In the genomic region with DNA sequence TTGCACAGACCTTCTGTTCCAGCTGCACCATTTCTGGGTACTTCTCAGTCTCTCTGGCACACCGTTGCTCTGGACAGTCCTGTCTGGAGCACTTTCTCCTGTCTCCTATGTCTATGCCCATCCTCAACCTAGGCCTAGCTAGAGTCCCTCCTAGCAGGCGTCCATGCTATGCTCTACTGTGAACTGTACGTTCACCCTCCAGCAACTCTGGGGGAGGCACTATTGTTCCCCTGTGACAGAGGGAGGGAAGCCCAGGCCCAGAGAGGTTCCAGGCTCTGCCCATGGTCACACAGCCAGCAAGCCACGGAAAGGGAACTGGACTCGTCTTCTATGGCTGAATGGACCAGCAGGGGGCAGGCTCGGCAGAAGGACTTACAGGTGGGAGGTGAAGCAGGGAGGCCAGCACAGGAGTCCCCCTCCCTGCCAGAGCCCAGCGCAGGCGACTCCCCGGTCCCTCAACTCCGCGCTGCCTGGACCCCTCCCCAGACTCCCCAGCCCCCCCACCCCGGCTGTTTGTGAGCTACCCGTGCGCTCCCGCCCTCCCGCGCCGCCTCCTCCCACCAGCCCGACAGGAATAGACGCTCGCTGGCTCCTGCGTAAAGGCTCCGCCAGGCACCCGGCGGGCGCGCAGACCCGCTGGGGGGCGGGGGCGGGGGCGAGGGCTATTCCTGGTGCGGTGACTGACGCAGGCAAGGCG, we compare ENCODE assay signal across 8 cellular contexts. TPM values are rescaled to one million over a fixed set of nuclear protein-coding genes. Genes with fewer than 3 reads are reported as not detected.
A peak's percentile ranks its signal among the peaks of the same experiment; 100 is the strongest.
DNase-seq lines count a peak whose midpoint lies in the region; ATAC-seq and TF ChIP-seq lines count a peak whose summit lies in the region.

No MANE protein-coding gene starts in this region.

- TF ChIP-seq POLR2A in esophagus muscularis mucosa (IDR thresholded peaks at IDR 0.05; ENCODE audit: low read depth) = no peak

- peak in 1 of 2 donors; percentile 46 for ATAC-seq in natural killer cell treated with Interleukin-12 subunit alpha and Interleukin-12 subunit beta and Interleukin-15 and Interleukin-18, amount 100 ng/mL, for 72 hours
- ATAC-seq in GM18858 (IDR thresholded peaks at IDR 0.05; ENCODE audit: unreplicated experiment) = no peak

- no peaks in the 10 kb centered on the region for H3K9me3 ChIP-seq in esophagus muscularis mucosa

- peak; percentile 7 to 25 for DNase-seq in NCI-H446 (lab: John Stamatoyannopoulos, UW)
- DNase-seq in NCI-H446 treated with DMSO at 0.1 percent for 48 hours (lab: John Stamatoyannopoulos, UW) = no peak
- peak; percentile 7 for DNase-seq in NCI-H524 treated with DMSO at 0.1 percent for 48 hours (lab: John Stamatoyannopoulos, UW)
- DNase-seq in activated CD8-positive, alpha-beta memory T cell treated with anti-CD3 and anti-CD28 coated beads, Interleukin-2, amount 50 U/mL, for 4 hours = peak; percentile 45
- DNase-seq in esophagus muscularis mucosa (ENCODE audit: extremely low spot score) = no peak
- peak; percentile 80 for DNase-seq in natural killer cell treated with Interleukin-12 subunit alpha and Interleukin-12 subunit beta and Interleukin-15 and Interleukin-18, amount 100 ng/mL, for 72 hours (ENCODE audit: low spot score)
- DNase-seq in superior temporal gyrus (ENCODE audit: extremely low spot score) = peak; percentile 67

- peaks cover 0 to 77% (median 38%) of the 10 kb centered on the region in 4 donors for H3K27me3 ChIP-seq in esophagus muscularis mucosa

- H3K27ac ChIP-seq in esophagus muscularis mucosa (replicated peaks in 1 of 4) = no peak overlapping the region

- peaks cover 13 to 41% (median 33%) of the 10 kb centered on the region in 4 donors for H3K4me1 ChIP-seq in esophagus muscularis mucosa

- peaks cover 34 to 38% of the 10 kb centered on the region in 2 donors for H3K27me3 Mint-ChIP-seq in natural killer cell treated with Interleukin-12 subunit alpha and Interleukin-12 subunit beta and Interleukin-15 and Interleukin-18, amount 100 ng/mL, for 72 hours

- H3K36me3 ChIP-seq in esophagus muscularis mucosa = no peaks in the 10 kb centered on the region

- H3K36me3 Mint-ChIP-seq in natural killer cell treated with Interleukin-12 subunit alpha and Interleukin-12 subunit beta and Interleukin-15 and Interleukin-18, amount 100 ng/mL, for 72 hours = no peaks in the 10 kb centered on the region

- peaks cover 0 to 8% of the 10 kb centered on the region in 2 donors for H3K4me1 Mint-ChIP-seq in natural killer cell treated with Interleukin-12 subunit alpha and Interleukin-12 subunit beta and Interleukin-15 and Interleukin-18, amount 100 ng/mL, for 72 hours (ENCODE audit: low read depth in 2 of 2)

- peak overlapping the region; percentile 58 for H3K4me3 Mint-ChIP-seq in natural killer cell treated with Interleukin-12 subunit alpha and Interleukin-12 subunit beta and Interleukin-15 and Interleukin-18, amount 100 ng/mL, for 72 hours

- WGBS in esophagus muscularis mucosa = 8% methylated on average over 6 of the region's 34 CpGs

- peak overlapping the region in 1 of 4 donors; percentile 12 for H3K4me3 ChIP-seq in esophagus muscularis mucosa

- intact Hi-C loops in esophagus muscularis mucosa (cut with DNase I) = loop anchor here (10.0 kb wide), 1 partner anchor 190 kb away; no protein-coding TSS in a partner anchor

- no peak overlapping the region for H3K27ac Mint-ChIP-seq in natural killer cell treated with Interleukin-12 subunit alpha and Interleukin-12 subunit beta and Interleukin-15 and Interleukin-18, amount 100 ng/mL, for 72 hours

- peak in 2 of 3 experiments; percentile 20 to 49 for TF ChIP-seq CTCF in esophagus muscularis mucosa (IDR thresholded peaks at IDR 0.05)

- no peak for TF ChIP-seq EP300 in esophagus muscularis mucosa (IDR thresholded peaks at IDR 0.05)

- no peaks in the 10 kb centered on the region for H3K9me3 Mint-ChIP-seq in natural killer cell treated with Interleukin-12 subunit alpha and Interleukin-12 subunit beta and Interleukin-15 and Interleukin-18, amount 100 ng/mL, for 72 hours

RNA-seq across cellular contexts. Expression of a gene that starts 1.7 kb away (rescaled TPM):
- 1 to 10 TPM in 2 of 4 donors, under 1 TPM in 1, not detected in 1; 0.83 to 2.2 (median 1.0) TPM for total RNA-seq in esophagus muscularis mucosa
- not detected for total RNA-seq in natural killer cell treated with Interleukin-12 subunit alpha and Interleukin-12 subunit beta and Interleukin-15 and Interleukin-18, amount 100 ng/mL, for 72 hours

Comparison
In these comparisons a context has a peak if more than half of its experiments do, and no peak if none do; other contexts are left out.
1. DNase-seq: peak in NCI-H446 (2 of 2), NCI-H524 treated with DMSO at 0.1 percent for 48 hours (single experiment), activated CD8-positive, alpha-beta memory T cell treated with anti-CD3 and anti-CD28 coated beads, Interleukin-2, amount 50 U/mL, for 4 hours (single experiment), natural killer cell treated with Interleukin-12 subunit alpha and Interleukin-12 subunit beta and Interleukin-15 and Interleukin-18, amount 100 ng/mL, for 72 hours (single experiment) and superior temporal gyrus (single experiment); none in NCI-H446 treated with DMSO at 0.1 percent for 48 hours (single experiment) and esophagus muscularis mucosa (single experiment).